Comparison of ENCODE assay signal across 10 cellular contexts in the genomic region with DNA sequence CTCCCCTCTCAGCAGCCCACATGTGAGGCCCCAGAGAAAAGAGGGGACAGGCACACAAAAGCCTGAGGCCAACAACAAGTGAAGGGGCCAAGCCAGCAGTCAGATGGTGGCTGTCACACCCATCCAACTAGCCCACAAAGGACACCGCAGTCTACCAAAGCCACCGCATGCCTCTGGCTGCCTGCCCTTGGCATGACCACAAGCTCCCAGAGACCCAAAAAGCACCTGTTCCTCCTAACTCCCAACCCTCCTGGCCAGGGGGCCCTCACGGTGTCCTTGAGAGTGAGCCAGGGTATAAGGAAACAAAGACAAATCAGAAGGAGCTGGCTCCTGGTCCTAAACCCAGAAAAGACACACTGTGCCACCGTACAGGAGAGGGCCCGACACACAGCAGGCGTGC.
DNase-seq lines count a peak whose midpoint lies in the region; ATAC-seq, FAIRE-seq and TF ChIP-seq lines count a peak whose summit lies in the region.
"Had no signal": no experiment of that assay in that cellular context is flagged by ENCODE, and none has a peak within 500 bp of the region (broad histone marks: within the 10 kb centered on the region; RNA-seq: fewer than 3 reads in every experiment).

No MANE protein-coding gene starts in this region.

- no peak for TF ChIP-seq POLR2A in ovary (IDR thresholded peaks at IDR 0.05)
- TF ChIP-seq POLR2A in H54 (IDR thresholded peaks at IDR 0.05; ENCODE audit: low read depth, low read length): no peak

- no peak for FAIRE-seq in H54 (lab: Jason Lieb, UNC)

- H3K9me3 ChIP-seq in ovary: no peaks in the 10 kb centered on the region

- DNase-seq in DMS79 (lab: John Stamatoyannopoulos, UW): peak; percentile 57
- peak; percentile 68 for DNase-seq in NCI-H69 (lab: John Stamatoyannopoulos, UW)
- peak; percentile 59 for DNase-seq in globus pallidus (ENCODE audit: low spot score)
- peak in 1 of 5 donors; percentile 37 for DNase-seq in ovary
- no peak for DNase-seq in T-helper 1 cell
- no peak for DNase-seq in H54 (ENCODE audit: insufficient read length, low spot score)
- no peak for DNase-seq in NK-92 (lab: John Stamatoyannopoulos, UW; ENCODE audit: unreplicated experiment)
- DNase-seq: stimulated activated naive CD4-positive, alpha-beta T cell treated with Interleukin-2 at 50 U/mL for 16 hours had no signal

- no peak for ATAC-seq in HG02870 (IDR thresholded peaks at IDR 0.05; ENCODE audit: unreplicated experiment)
- ATAC-seq: Panc1 had no signal

- H3K27ac ChIP-seq in ovary: peak overlapping the region; percentile 40 to 68

- H3K4me1 ChIP-seq in ovary (ENCODE audit: insufficient read depth): peaks cover 27% of the 10 kb centered on the region

- intact Hi-C loops in ovary (cut with DNase I): no loop called here

- WGBS in ovary, 3 donors: 13 to 29% (median 25%) methylated on average over 6 of the region's 6 CpGs

- H3K4me3 ChIP-seq in ovary: no peak overlapping the region

- TF ChIP-seq EP300 in ovary (IDR thresholded peaks at IDR 0.05): no peak

- H3K36me3 ChIP-seq in ovary: no peaks in the 10 kb centered on the region

- no peaks in the 10 kb centered on the region for H3K27me3 ChIP-seq in ovary

- no peak for TF ChIP-seq CTCF in ovary (IDR thresholded peaks at IDR 0.05)

Comparison
In these comparisons a context has a peak if more than half of its experiments do, and no peak if none do; other contexts are left out.
1. DNase-seq: peak in DMS79 (single experiment), NCI-H69 (single experiment) and globus pallidus (single experiment); none in T-helper 1 cell (0 of 5), H54 (single experiment) and NK-92 (single experiment).